10 cellular contexts compared by ENCODE assay signal in the genomic region with DNA sequence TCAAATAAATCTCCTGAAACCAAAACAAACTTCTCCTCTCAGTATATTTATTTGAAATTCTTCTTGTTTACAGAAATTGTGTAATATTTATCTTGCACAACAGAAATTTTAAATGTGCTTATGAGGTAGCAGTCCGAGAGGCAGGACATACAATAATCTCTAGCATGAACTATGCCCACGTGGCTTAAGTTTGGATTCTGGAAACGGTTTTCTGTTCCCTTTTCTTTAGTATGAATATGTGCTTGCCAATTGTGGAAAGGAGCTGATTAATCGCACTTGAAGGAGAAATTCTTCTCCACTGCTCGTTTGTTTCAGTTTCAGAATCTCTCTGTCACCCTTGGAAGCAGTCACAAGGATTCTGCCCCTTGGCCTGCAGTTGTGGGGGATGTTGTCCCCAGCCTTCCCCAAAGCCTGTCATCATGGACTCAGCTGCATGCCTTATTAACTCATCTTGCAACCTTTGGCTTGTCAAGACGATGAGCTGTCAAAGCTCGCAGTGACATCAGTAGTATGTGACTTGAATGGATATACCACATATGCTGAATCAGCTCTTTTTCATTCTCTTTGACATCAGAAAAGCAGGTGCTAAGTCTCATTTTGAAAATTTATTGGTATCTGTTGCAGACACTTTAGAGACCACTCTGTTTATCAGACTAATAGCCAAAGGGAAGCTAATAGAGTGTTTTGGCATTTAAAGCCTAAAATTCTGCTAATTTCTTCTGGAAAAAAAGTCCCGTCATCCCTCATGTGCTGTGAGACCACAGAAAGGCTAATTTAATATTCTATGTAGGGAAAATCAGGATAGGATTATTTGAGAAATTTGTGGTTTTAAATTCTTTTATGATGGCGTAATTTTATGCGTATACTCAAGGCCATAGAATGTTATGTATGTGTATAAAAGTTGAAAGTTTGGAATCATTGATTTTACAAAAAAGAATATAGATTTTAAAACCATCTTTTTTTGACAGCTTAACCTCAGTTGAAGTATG.
A peak's percentile ranks its signal among the peaks of the same experiment; 100 is the strongest.
DNase-seq lines count a peak whose midpoint lies in the region; ATAC-seq and TF ChIP-seq lines count a peak whose summit lies in the region.
"Had no signal": no experiment of that assay in that cellular context is flagged by ENCODE, and none has a peak within 500 bp of the region (broad histone marks: within the 10 kb centered on the region; RNA-seq: fewer than 3 reads in every experiment).

No MANE protein-coding gene starts in this region.

- H3K27ac ChIP-seq in fibroblast of lung (ENCODE audit: insufficient read depth, low read length), result peak overlapping the region; percentile 30

- no peak overlapping the region for H2AFZ ChIP-seq in fibroblast of lung (ENCODE audit: low read length)

- peaks cover 10% of the 10 kb centered on the region for H3K4me1 Mint-ChIP-seq in activated naive CD4-positive, alpha-beta T cell treated with anti-CD3 and anti-CD28 coated beads, Interleukin-2, amount 10 ng/mL, durations not matched to agents 7 days and 5 days

- no peaks in the 10 kb centered on the region for H3K9me3 ChIP-seq in fibroblast of lung (ENCODE audit: control insufficient read depth, insufficient read depth, low read depth, low read length)

- peak overlapping the region; percentile 94 for H3K4me2 ChIP-seq in fibroblast of lung (ENCODE audit: extremely low read depth, insufficient read depth, low read length)

- H3K36me3 ChIP-seq in fibroblast of lung (ENCODE audit: control insufficient read depth, insufficient read depth, low read length), result no peaks in the 10 kb centered on the region

- H3K36me3 Mint-ChIP-seq in activated naive CD4-positive, alpha-beta T cell treated with anti-CD3 and anti-CD28 coated beads, Interleukin-2, amount 10 ng/mL, durations not matched to agents 7 days and 5 days, result peaks cover 3% of the 10 kb centered on the region

- H3K9me3 Mint-ChIP-seq in activated naive CD4-positive, alpha-beta T cell treated with anti-CD3 and anti-CD28 coated beads, Interleukin-2, amount 10 ng/mL, durations not matched to agents 7 days and 5 days, result no peaks in the 10 kb centered on the region
- H3K9me3 Mint-ChIP-seq: activated naive CD8-positive, alpha-beta T cell treated with anti-CD3 and anti-CD28 coated beads, Interleukin-2, amount 10 ng/mL, durations not matched to agents 7 days and 5 days; stimulated activated naive CD8-positive, alpha-beta T cell treated with anti-CD3 and anti-CD28 coated beads, Interleukin-15, Interleukin-2, amounts not matched to agents 100 ng/mL and 50 ng/mL, for 24 hours had no signal

- peak overlapping the region; percentile 8 to 56 (median 44) for H3K4me3 ChIP-seq in fibroblast of lung (replicated peaks in 1 of 4; ENCODE audit: control extremely low read depth in 1 of 4, insufficient read depth in 1 of 4, low read depth in 3 of 4, low read length in 4 of 4)
- peak overlapping the region; percentile 9 for H3K4me3 ChIP-seq in retinal pigment epithelial cell (ENCODE audit: low read length)

- DNase-seq in activated naive CD4-positive, alpha-beta T cell treated with Interleukin-2 at 50 U/mL for 16 hours, result peak; percentile 39
- DNase-seq in activated naive CD4-positive, alpha-beta T cell treated with anti-CD3 and anti-CD28 coated beads, Interleukin-2, amount 10 ng/mL, durations not matched to agents 7 days and 5 days, result no peak
- DNase-seq in RPMI8226 (peak; percentile 68), fibroblast of lung (ENCODE audit: low read depth in 2 of 2) (peak; percentile 57 to 83), retinal pigment epithelial cell (ENCODE audit: low read depth) (no peak), D341Med (ENCODE audit: low spot score) (no peak)
- DNase-seq: activated naive CD8-positive, alpha-beta T cell treated with anti-CD3 and anti-CD28 coated beads, Interleukin-2, amount 10 ng/mL, durations not matched to agents 7 days and 5 days had no signal

- ATAC-seq in GM18498 (IDR thresholded peaks at IDR 0.05; ENCODE audit: unreplicated experiment) (no peak), GM18870 (IDR thresholded peaks at IDR 0.05; ENCODE audit: unreplicated experiment) (no peak)

- CTCF ChIA-PET in activated naive CD4-positive, alpha-beta T cell treated with anti-CD3 and anti-CD28 coated beads, Interleukin-2, amount 10 ng/mL, durations not matched to agents 7 days and 5 days (lab: Charles Lee), result no interaction called here

- no peaks in the 10 kb centered on the region for H4K20me1 ChIP-seq in fibroblast of lung (ENCODE audit: control insufficient read depth, extremely low read depth, insufficient read depth, low read length)

- H3K27me3 ChIP-seq in fibroblast of lung (ENCODE audit: control insufficient read depth, insufficient read depth, low read length), result no peaks in the 10 kb centered on the region

- peaks cover 19% of the 10 kb centered on the region for H3K79me2 ChIP-seq in fibroblast of lung (ENCODE audit: control insufficient read depth, insufficient read depth, low read length)

- H3K4me3 Mint-ChIP-seq in activated naive CD4-positive, alpha-beta T cell treated with anti-CD3 and anti-CD28 coated beads, Interleukin-2, amount 10 ng/mL, durations not matched to agents 7 days and 5 days, result no peak overlapping the region
- H3K4me3 Mint-ChIP-seq: activated naive CD8-positive, alpha-beta T cell treated with anti-CD3 and anti-CD28 coated beads, Interleukin-2, amount 10 ng/mL, durations not matched to agents 7 days and 5 days; stimulated activated naive CD8-positive, alpha-beta T cell treated with anti-CD3 and anti-CD28 coated beads, Interleukin-15, Interleukin-2, amounts not matched to agents 100 ng/mL and 50 ng/mL, for 24 hours had no signal

- H3K9ac ChIP-seq in fibroblast of lung (ENCODE audit: insufficient read depth, low read length), result no peak overlapping the region

- H3K27ac Mint-ChIP-seq in activated naive CD4-positive, alpha-beta T cell treated with anti-CD3 and anti-CD28 coated beads, Interleukin-2, amount 10 ng/mL, durations not matched to agents 7 days and 5 days, result no peak overlapping the region
- H3K27ac Mint-ChIP-seq: activated naive CD8-positive, alpha-beta T cell treated with anti-CD3 and anti-CD28 coated beads, Interleukin-2, amount 10 ng/mL, durations not matched to agents 7 days and 5 days; stimulated activated naive CD8-positive, alpha-beta T cell treated with anti-CD3 and anti-CD28 coated beads, Interleukin-15, Interleukin-2, amounts not matched to agents 100 ng/mL and 50 ng/mL, for 24 hours had no signal

- no peaks in the 10 kb centered on the region for H3K4me1 ChIP-seq in fibroblast of lung (ENCODE audit: control insufficient read depth, extremely low read depth, insufficient read depth, low read length)

- TF ChIP-seq CTCF in fibroblast of lung (conservative IDR thresholded peaks at IDR 0.05 in 1 of 2, IDR thresholded peaks at IDR 0.05 in 1 of 2; ENCODE audit: low read depth in 1 of 2, low read length in 2 of 2) (no peak), retinal pigment epithelial cell (conservative IDR thresholded peaks at IDR 0.05; ENCODE audit: low read depth, low read length) (no peak)

- H3K27me3 Mint-ChIP-seq in activated naive CD4-positive, alpha-beta T cell treated with anti-CD3 and anti-CD28 coated beads, Interleukin-2, amount 10 ng/mL, durations not matched to agents 7 days and 5 days, result no peaks in the 10 kb centered on the region
- H3K27me3 Mint-ChIP-seq: activated naive CD8-positive, alpha-beta T cell treated with anti-CD3 and anti-CD28 coated beads, Interleukin-2, amount 10 ng/mL, durations not matched to agents 7 days and 5 days; stimulated activated naive CD8-positive, alpha-beta T cell treated with anti-CD3 and anti-CD28 coated beads, Interleukin-15, Interleukin-2, amounts not matched to agents 100 ng/mL and 50 ng/mL, for 24 hours had no signal

Comparison
In these comparisons a context has a peak if more than half of its experiments do, and no peak if none do; other contexts are left out.
1. DNase-seq: peak in activated naive CD4-positive, alpha-beta T cell treated with Interleukin-2 at 50 U/mL for 16 hours (single experiment), RPMI8226 (single experiment) and fibroblast of lung (2 of 2); none in activated naive CD4-positive, alpha-beta T cell treated with anti-CD3 and anti-CD28 coated beads, Interleukin-2, amount 10 ng/mL, durations not matched to agents 7 days and 5 days (single experiment), retinal pigment epithelial cell (single experiment) and D341Med (single experiment).